Comparison of ENCODE assay signal across 2 cellular contexts in the genomic region with DNA sequence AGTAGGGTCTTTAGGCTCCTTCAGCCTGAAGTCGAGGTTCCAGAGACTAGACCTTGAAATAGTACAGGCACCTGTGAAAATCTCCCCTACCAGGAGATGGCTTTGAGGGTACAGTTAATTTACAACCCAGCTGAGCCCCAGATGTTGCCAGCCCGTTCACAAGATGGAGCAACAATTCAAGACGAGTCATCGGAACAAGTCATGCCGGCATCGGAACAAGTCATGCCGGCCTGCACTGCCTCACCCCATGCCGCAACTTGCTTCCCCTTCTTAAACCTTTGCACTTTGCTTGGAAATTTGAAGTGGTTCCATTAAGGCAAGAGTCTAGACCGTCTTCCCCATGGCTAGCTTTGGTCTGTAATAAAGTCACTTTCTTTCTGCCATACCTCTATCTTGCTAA.
A peak's percentile ranks its signal among the peaks of the same experiment; 100 is the strongest.
TF ChIP-seq lines count a peak whose summit lies in the region.

No MANE protein-coding gene starts in this region.

TF ChIP-seq in HEK293, 187 proteins besides CTCF, POLR2A, EP300 and RAD21:
- TF ChIP-seq KLF8 (tag by site-specific recombination; IDR thresholded peaks at IDR 0.05) (no peak), ZNF600 (tag by site-specific recombination; IDR thresholded peaks at IDR 0.05) (peak; percentile 35; the same call in 1 of the 2 replicates), GLI4 (tag by site-specific recombination; IDR thresholded peaks at IDR 0.05) (no peak), ZNF768 (tag by site-specific recombination; IDR thresholded peaks at IDR 0.05) (no peak), ZSCAN30 (tag by site-specific recombination; IDR thresholded peaks at IDR 0.05) (no peak), ZNF660 (tag by site-specific recombination; IDR thresholded peaks at IDR 0.05) (no peak)
- TF ChIP-seq, protein P1, sequence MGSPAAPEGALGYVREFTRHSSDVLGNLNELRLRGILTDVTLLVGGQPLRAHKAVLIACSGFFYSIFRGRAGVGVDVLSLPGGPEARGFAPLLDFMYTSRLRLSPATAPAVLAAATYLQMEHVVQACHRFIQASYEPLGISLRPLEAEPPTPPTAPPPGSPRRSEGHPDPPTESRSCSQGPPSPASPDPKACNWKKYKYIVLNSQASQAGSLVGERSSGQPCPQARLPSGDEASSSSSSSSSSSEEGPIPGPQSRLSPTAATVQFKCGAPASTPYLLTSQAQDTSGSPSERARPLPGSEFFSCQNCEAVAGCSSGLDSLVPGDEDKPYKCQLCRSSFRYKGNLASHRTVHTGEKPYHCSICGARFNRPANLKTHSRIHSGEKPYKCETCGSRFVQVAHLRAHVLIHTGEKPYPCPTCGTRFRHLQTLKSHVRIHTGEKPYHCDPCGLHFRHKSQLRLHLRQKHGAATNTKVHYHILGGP (tag by site-specific recombination; IDR thresholded peaks at IDR 0.05) = no peak
TF ChIP-seq in HEK293: peak in this region for 1.

TF ChIP-seq in HEK293T, 16 proteins besides CTCF, POLR2A, EP300 and RAD21:
- TF ChIP-seq SP1 (IDR thresholded peaks at IDR 0.05) = no peak
- no peak for TF ChIP-seq ELF4 (IDR thresholded peaks at IDR 0.05)
- no peak for TF ChIP-seq TARDBP (IDR thresholded peaks at IDR 0.05)
- TF ChIP-seq ZNF384 (IDR thresholded peaks at IDR 0.05) = no peak
- no peak for TF ChIP-seq CTBP1 (IDR thresholded peaks at IDR 0.05; ENCODE audit: borderline replicate concordance)
- TF ChIP-seq L3MBTL2 (conservative IDR thresholded peaks at IDR 0.05) = no peak
- TF ChIP-seq HDGF (IDR thresholded peaks at IDR 0.05; ENCODE audit: borderline replicate concordance) = no peak
- TF ChIP-seq SUZ12 (IDR thresholded peaks at IDR 0.05) = no peak
- no peak for TF ChIP-seq FOXA1 (IDR thresholded peaks at IDR 0.05)
- no peak for TF ChIP-seq LEF1 (IDR thresholded peaks at IDR 0.05; ENCODE audit: borderline replicate concordance)
- TF ChIP-seq NFRKB (IDR thresholded peaks at IDR 0.05) = no peak
- no peak for TF ChIP-seq FOXK2 (IDR thresholded peaks at IDR 0.05)
- TF ChIP-seq BHLHE40 (IDR thresholded peaks at IDR 0.05; ENCODE audit: borderline replicate concordance) = no peak
- TF ChIP-seq, protein P2, sequence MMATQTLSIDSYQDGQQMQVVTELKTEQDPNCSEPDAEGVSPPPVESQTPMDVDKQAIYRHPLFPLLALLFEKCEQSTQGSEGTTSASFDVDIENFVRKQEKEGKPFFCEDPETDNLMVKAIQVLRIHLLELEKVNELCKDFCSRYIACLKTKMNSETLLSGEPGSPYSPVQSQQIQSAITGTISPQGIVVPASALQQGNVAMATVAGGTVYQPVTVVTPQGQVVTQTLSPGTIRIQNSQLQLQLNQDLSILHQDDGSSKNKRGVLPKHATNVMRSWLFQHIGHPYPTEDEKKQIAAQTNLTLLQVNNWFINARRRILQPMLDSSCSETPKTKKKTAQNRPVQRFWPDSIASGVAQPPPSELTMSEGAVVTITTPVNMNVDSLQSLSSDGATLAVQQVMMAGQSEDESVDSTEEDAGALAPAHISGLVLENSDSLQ (IDR thresholded peaks at IDR 0.05) = no peak
